18 cellular contexts compared by ENCODE assay signal in genomic region chr2:204669386-204669785, GRCh38.
DNase-seq lines count a peak whose midpoint lies in the region; ATAC-seq, FAIRE-seq and TF ChIP-seq lines count a peak whose summit lies in the region.
"Had no signal": no experiment of that assay in that cellular context is flagged by ENCODE, and none has a peak within 500 bp of the region (broad histone marks: within the 10 kb centered on the region; RNA-seq: fewer than 3 reads in every experiment).

No MANE protein-coding gene starts in this region.

- peak overlapping the region; percentile 50; the same call in 1 of the 2 replicates for H3K4me3 Mint-ChIP-seq in HFFc6
- H3K4me3 Mint-ChIP-seq: CD8-positive, alpha-beta memory T cell had no signal

- H3K4me1 ChIP-seq in ACC112 (ENCODE audit: control insufficient read depth, insufficient read depth, low read length, unreplicated experiment): peaks cover 43% of the 10 kb centered on the region

- peak overlapping the region; percentile 30 for H3K27ac ChIP-seq in ACC112 (ENCODE audit: low read depth, low read length)

- peak; percentile 24 for FAIRE-seq in colon (lab: Jason Lieb, UNC)

- peaks cover 19% of the 10 kb centered on the region for H3K36me3 Mint-ChIP-seq in HFFc6 (ENCODE audit: low read depth)
- H3K36me3 Mint-ChIP-seq: CD8-positive, alpha-beta memory T cell had no signal

- no peak overlapping the region for H2AFZ ChIP-seq in ACC112 (ENCODE audit: low read length, unreplicated experiment)

- no peak for ATAC-seq in HG03457 (IDR thresholded peaks at IDR 0.05; ENCODE audit: unreplicated experiment)
- ATAC-seq: SK-N-SH treated with all-trans-retinoic acid at 6 μM for 48 hours had no signal

- peaks cover 20% of the 10 kb centered on the region for H3K4me1 Mint-ChIP-seq in HFFc6 (ENCODE audit: low read depth)
- H3K4me1 Mint-ChIP-seq: CD8-positive, alpha-beta memory T cell had no signal

- DNase-seq in HFFc6: no peak
- DNase-seq in lung microvascular endothelial cell (ENCODE audit: low read depth in 2 of 2): peak; percentile 75 to 79
- no peak for DNase-seq in NCI-H69 (lab: John Stamatoyannopoulos, UW)
- DNase-seq in activated CD4-positive, alpha-beta T cell treated with anti-CD3 and anti-CD28 coated beads for 4 hours: no peak
- no peak for DNase-seq in iPS-NIHi7 (ENCODE audit: extremely low spot score)
- DNase-seq: C1 segment of cervical spinal cord; CD8-positive, alpha-beta memory T cell; DMS79 treated with DMSO at 0.1 percent for 48 hours; GDM1; H7; KBM-7; NCI-H1694 treated with DMSO at 0.1 percent for 48 hours; NCI-H774; SIG-M5 had no signal

- no peak overlapping the region; the same call in 1 of the 2 replicates for H3K4me3 ChIP-seq in ACC112 (ENCODE audit: low read depth, low read length)

- no peaks in the 10 kb centered on the region for H3K36me3 ChIP-seq in ACC112 (ENCODE audit: insufficient read depth, low read length)

- no peaks in the 10 kb centered on the region for H3K27me3 ChIP-seq in ACC112 (ENCODE audit: insufficient read depth, low read length)

- TF ChIP-seq CTCF in HFFc6 (IDR thresholded peaks at IDR 0.05): no peak

- no peaks in the 10 kb centered on the region for H3K9me3 Mint-ChIP-seq in HFFc6
- H3K9me3 Mint-ChIP-seq: CD8-positive, alpha-beta memory T cell had no signal

- peaks cover 3% of the 10 kb centered on the region for H3K27me3 Mint-ChIP-seq in HFFc6 (ENCODE audit: insufficient read depth)

- peak overlapping the region; percentile 51 for H3K27ac Mint-ChIP-seq in HFFc6
- H3K27ac Mint-ChIP-seq: CD8-positive, alpha-beta memory T cell had no signal

- H3K79me2 ChIP-seq in ACC112 (ENCODE audit: control insufficient read depth, insufficient read depth, low read length, unreplicated experiment): no peaks in the 10 kb centered on the region

Comparison
In these comparisons a context has a peak if more than half of its experiments do, and no peak if none do; other contexts are left out.
1. DNase-seq: peak in lung microvascular endothelial cell (2 of 2); none in HFFc6 (single experiment), NCI-H69 (single experiment), activated CD4-positive, alpha-beta T cell treated with anti-CD3 and anti-CD28 coated beads for 4 hours (0 of 2) and iPS-NIHi7 (single experiment).